Comparison of ENCODE assay signal across 9 cellular contexts in genomic region chr1:93616996-93617669, GRCh38.
A peak's percentile ranks its signal among the peaks of the same experiment; 100 is the strongest.
DNase-seq lines count a peak whose midpoint lies in the region; ATAC-seq and TF ChIP-seq lines count a peak whose summit lies in the region.
"Had no signal": no experiment of that assay in that cellular context is flagged by ENCODE, and none has a peak within 500 bp of the region (broad histone marks: within the 10 kb centered on the region; RNA-seq: fewer than 3 reads in every experiment).

No MANE protein-coding gene starts in this region.

- no peaks in the 10 kb centered on the region for H3K36me3 ChIP-seq in skeletal muscle tissue (ENCODE audit: control insufficient read depth in 3 of 3, insufficient read depth in 3 of 3, low read length in 3 of 3)

- no peaks in the 10 kb centered on the region for H3K9me3 Mint-ChIP-seq in CD14-positive monocyte

- no peaks in the 10 kb centered on the region for H3K4me1 Mint-ChIP-seq in CD14-positive monocyte

- peak; percentile 40 for ATAC-seq in SK-N-SH treated with all-trans-retinoic acid at 6 μM for 48 hours
- ATAC-seq in left ventricle myocardium superior, result peak; percentile 50
- no peak for ATAC-seq in HG02623 (IDR thresholded peaks at IDR 0.05; ENCODE audit: unreplicated experiment)

- H3K36me3 Mint-ChIP-seq in CD14-positive monocyte, result no peaks in the 10 kb centered on the region

- peak overlapping the region in 2 of 3 donors; percentile 23 to 63 for H3K9ac ChIP-seq in skeletal muscle tissue (ENCODE audit: low read depth in 1 of 3, low read length in 3 of 3)
- H3K9ac ChIP-seq: parathyroid adenoma had no signal

- H3K4me3 Mint-ChIP-seq in CD14-positive monocyte, result no peak overlapping the region

- peak overlapping the region in 1 of 7 donors; percentile 30 for H3K27ac Mint-ChIP-seq in CD14-positive monocyte

- peak overlapping the region in 1 of 3 donors; percentile 27 for H3K4me3 ChIP-seq in skeletal muscle tissue (ENCODE audit: low read length in 3 of 3)

- H3K27me3 ChIP-seq in skeletal muscle tissue (ENCODE audit: control insufficient read depth in 3 of 3, insufficient read depth in 3 of 3, low read length in 3 of 3), result no peaks in the 10 kb centered on the region

- no peaks in the 10 kb centered on the region for H3K9me3 ChIP-seq in skeletal muscle tissue (ENCODE audit: control insufficient read depth in 3 of 3, low read length in 3 of 3)

- no peak for TF ChIP-seq CTCF in CD14-positive monocyte (IDR thresholded peaks at IDR 0.05)

- peak; percentile 16 for DNase-seq in H4 (ENCODE audit: low spot score)
- DNase-seq in left ventricle myocardium superior, result peak; percentile 61
- DNase-seq in CD14-positive monocyte (ENCODE audit: low spot score), result no peak
- no peak for DNase-seq in ureter (ENCODE audit: low spot score)
- no peak for DNase-seq in SK-N-DZ (ENCODE audit: low spot score)

- peak overlapping the region; percentile 80 for H3K27ac ChIP-seq in skeletal muscle tissue (ENCODE audit: low read depth, low read length)
- H3K27ac ChIP-seq: parathyroid adenoma had no signal

- H3K27me3 Mint-ChIP-seq in CD14-positive monocyte (ENCODE audit: low read depth in 3 of 3), result peaks cover 0 to 3% (median 2%) of the 10 kb centered on the region in 3 donors

- intact Hi-C loops in left ventricle myocardium superior (cut with micrococcal nuclease), result no loop called here
- intact Hi-C loops in CD14-positive monocyte (cut with micrococcal nuclease), result no loop called here

- H3K4me1 ChIP-seq in skeletal muscle tissue (ENCODE audit: control insufficient read depth in 3 of 3, insufficient read depth in 3 of 3, low read length in 3 of 3), result peaks cover 39 to 50% (median 40%) of the 10 kb centered on the region in 3 donors

TF ChIP-seq in SK-N-SH treated with all-trans-retinoic acid at 6 μM for 48 hours, 23 proteins besides CTCF, POLR2A, EP300 and RAD21:
- TF ChIP-seq ZNF565 (CRISPR knock-in tag; conservative IDR thresholded peaks at IDR 0.05; ENCODE audit: low read depth), result no peak
- no peak for TF ChIP-seq ESRRG (CRISPR knock-in tag; IDR thresholded peaks at IDR 0.05)
- no peak for TF ChIP-seq ZNF8 (CRISPR knock-in tag; IDR thresholded peaks at IDR 0.05)
- TF ChIP-seq ZFP3 (CRISPR knock-in tag; IDR thresholded peaks at IDR 0.05), result no peak
- no peak for TF ChIP-seq TCF4 (CRISPR knock-in tag; IDR thresholded peaks at IDR 0.05; ENCODE audit: borderline replicate concordance)
- TF ChIP-seq ZFP30 (CRISPR knock-in tag; IDR thresholded peaks at IDR 0.05), result no peak
- TF ChIP-seq TOX (CRISPR knock-in tag; IDR thresholded peaks at IDR 0.05; ENCODE audit: borderline replicate concordance), result no peak
- TF ChIP-seq RARB (CRISPR knock-in tag; IDR thresholded peaks at IDR 0.05), result no peak
- no peak for TF ChIP-seq CSRNP3 (CRISPR knock-in tag; IDR thresholded peaks at IDR 0.05)
TF ChIP-seq in SK-N-SH treated with all-trans-retinoic acid at 6 μM for 48 hours: peak in this region for 0.

Comparison
In these comparisons a context has a peak if more than half of its experiments do, and no peak if none do; other contexts are left out.
1. DNase-seq: peak in H4 (single experiment) and left ventricle myocardium superior (single experiment); none in CD14-positive monocyte (single experiment), ureter (single experiment) and SK-N-DZ (single experiment).